Comparison of ENCODE assay signal across 15 cellular contexts in genomic region chr14:89920041-89920440, GRCh38. TPM values are rescaled to one million over a fixed set of nuclear protein-coding genes. Genes with fewer than 3 reads are reported as not detected.
DNase-seq lines count a peak whose midpoint lies in the region; ATAC-seq and TF ChIP-seq lines count a peak whose summit lies in the region.
"Had no signal": no experiment of that assay in that cellular context is flagged by ENCODE, and none has a peak within 500 bp of the region (broad histone marks: within the 10 kb centered on the region; RNA-seq: fewer than 3 reads in every experiment).

No MANE protein-coding gene starts in this region.

- peaks cover 2% of the 10 kb centered on the region for H3K36me3 Mint-ChIP-seq in nephron (ENCODE audit: low read depth)
- H3K36me3 Mint-ChIP-seq: CD4-positive, alpha-beta memory T cell had no signal

- POLR2A ChIA-PET in AG04450 (lab: Yijun Ruan, JAX), result no interaction called here

- H3K9me3 Mint-ChIP-seq in nephron, result no peaks in the 10 kb centered on the region
- H3K9me3 Mint-ChIP-seq in stimulated activated naive CD8-positive, alpha-beta T cell treated with anti-CD3 and anti-CD28 coated beads, Interleukin-15, amount 100 ng/mL, for 72 hours, result no peaks in the 10 kb centered on the region
- H3K9me3 Mint-ChIP-seq: CD4-positive, alpha-beta memory T cell; H9 had no signal

- intact Hi-C loops in dorsolateral prefrontal cortex (cut with DNase I), result no loop called here

- TF ChIP-seq CTCF in AG04450 (IDR thresholded peaks at IDR 0.05; ENCODE audit: low read depth, low read length), result no peak
- TF ChIP-seq CTCF in dorsolateral prefrontal cortex (IDR thresholded peaks at IDR 0.05 in 54 of 56, conservative IDR thresholded peaks at IDR 0.05 in 2 of 56; ENCODE audit: low read depth in 1 of 56, partially characterized antibody in 56 of 56), result no peak
- TF ChIP-seq CTCF in nephron (IDR thresholded peaks at IDR 0.05; ENCODE audit: unreplicated experiment in 3 of 3), result no peak

- peaks cover 16% of the 10 kb centered on the region for H3K4me1 Mint-ChIP-seq in nephron
- no peaks in the 10 kb centered on the region for H3K4me1 Mint-ChIP-seq in stimulated activated naive CD8-positive, alpha-beta T cell treated with anti-CD3 and anti-CD28 coated beads, Interleukin-15, amount 100 ng/mL, for 72 hours

- H3K36me3 ChIP-seq in SK-N-MC (ENCODE audit: insufficient read depth, low read length), result no peaks in the 10 kb centered on the region
- H3K36me3 ChIP-seq: BE2C had no signal

- H3K4me3 ChIP-seq in AG04450 (ENCODE audit: low read depth, low read length), result no peak overlapping the region
- no peak overlapping the region for H3K4me3 ChIP-seq in SK-N-MC
- H3K4me3 ChIP-seq in dorsolateral prefrontal cortex, result no peak overlapping the region

- CTCF ChIA-PET in AG04450 (lab: Charles Lee), result interaction anchor here (0.9 kb wide), 1 partner anchor 892 kb away, joined by 3 read pairs; no protein-coding TSS in a partner anchor

- no peaks in the 10 kb centered on the region for H3K9me3 ChIP-seq in AG04450 (ENCODE audit: control insufficient read depth, insufficient read depth, low read length)
- no peaks in the 10 kb centered on the region for H3K9me3 ChIP-seq in SK-N-MC (ENCODE audit: low read depth, low read length)
- H3K9me3 ChIP-seq: BE2C had no signal

- no peaks in the 10 kb centered on the region for H3K27me3 Mint-ChIP-seq in nephron (ENCODE audit: low read depth)
- H3K27me3 Mint-ChIP-seq in stimulated activated naive CD8-positive, alpha-beta T cell treated with anti-CD3 and anti-CD28 coated beads, Interleukin-15, amount 100 ng/mL, for 72 hours, result no peaks in the 10 kb centered on the region

- no peak overlapping the region for H3K9ac ChIP-seq in SK-N-MC (ENCODE audit: insufficient read length)

- H3K27ac Mint-ChIP-seq in nephron, result peak overlapping the region in 2 of 3 experiments; percentile 10 to 16
- H3K27ac Mint-ChIP-seq in stimulated activated naive CD8-positive, alpha-beta T cell treated with anti-CD3 and anti-CD28 coated beads, Interleukin-15, amount 100 ng/mL, for 72 hours, result no peak overlapping the region
- H3K27ac Mint-ChIP-seq: H9 had no signal

- H3K27ac ChIP-seq in AG04450 (ENCODE audit: low read depth, low read length) (peak overlapping the region; percentile 34), SK-N-MC (peak overlapping the region; percentile 79), dorsolateral prefrontal cortex (peak overlapping the region in 34 of 59 donors; percentile 1 to 92 (median 83))
- H3K27ac ChIP-seq: C4-2B, HL-60 had no signal

- no peak overlapping the region for H3K4me3 Mint-ChIP-seq in nephron
- H3K4me3 Mint-ChIP-seq in stimulated activated naive CD8-positive, alpha-beta T cell treated with anti-CD3 and anti-CD28 coated beads, Interleukin-15, amount 100 ng/mL, for 72 hours, result no peak overlapping the region
- H3K4me3 Mint-ChIP-seq: CD4-positive, alpha-beta memory T cell; H9 had no signal

- H3K27me3 ChIP-seq in AG04450 (ENCODE audit: control insufficient read depth, insufficient read depth, low read length) (no peaks in the 10 kb centered on the region), dorsolateral prefrontal cortex (no peaks in the 10 kb centered on the region)
- H3K27me3 ChIP-seq: BE2C had no signal

- DNase-seq in AG04450 (ENCODE audit: low read depth, low spot score) (no peak), SK-N-MC (ENCODE audit: low read depth, low spot score) (no peak), dorsolateral prefrontal cortex (no peak)
- DNase-seq in stimulated activated naive CD8-positive, alpha-beta T cell treated with anti-CD3 and anti-CD28 coated beads, Interleukin-15, amount 100 ng/mL, for 72 hours, result no peak
- DNase-seq in activated effector memory CD4-positive, alpha-beta T cell treated with Interleukin-2 at 50 U/mL for 16 hours, result no peak
- DNase-seq: BE2C; CD4-positive, alpha-beta memory T cell; DND-41; GF-D8; GOT3; H9 had no signal

- ATAC-seq in stimulated activated naive CD8-positive, alpha-beta T cell treated with anti-CD3 and anti-CD28 coated beads, Interleukin-15, amount 100 ng/mL, for 72 hours, result no peak
- ATAC-seq in HG03520 (IDR thresholded peaks at IDR 0.05; ENCODE audit: unreplicated experiment), result no peak

RNA-seq across cellular contexts. Expression of gene EFCAB11, which starts 34.5 kb away (rescaled TPM):
- 5.0 and 5.9 TPM in 2 replicates for polyA plus RNA-seq in AG04450 (2011; rRNA removed)
- 2.0 and 2.7 TPM in 2 replicates for polyA minus RNA-seq in AG04450 (2011; rRNA and poly(A)+ RNA removed)
- 10 to 100 TPM in 85 of 120 experiments, 1 to 10 TPM in 35; 6.1 to 28.8 (median 11.4) TPM for total RNA-seq in dorsolateral prefrontal cortex

RNA-seq across cellular contexts. Expression of gene TDP1, which starts 35.7 kb away (rescaled TPM):
- polyA plus RNA-seq in AG04450 (2011; rRNA removed), result 16.3 and 19.0 TPM in 2 replicates
- 24.8 and 29.1 TPM in 2 replicates for polyA minus RNA-seq in AG04450 (2011; rRNA and poly(A)+ RNA removed)
- total RNA-seq in dorsolateral prefrontal cortex, result 10 to 100 TPM in 118 of 120 experiments, 1 to 10 TPM in 2; 8.3 to 27.8 (median 17.5) TPM

Comparison
In these comparisons a context has a peak if more than half of its experiments do, and no peak if none do; other contexts are left out.
1. H3K27ac Mint-ChIP-seq: peak in nephron (2 of 3); none in stimulated activated naive CD8-positive, alpha-beta T cell treated with anti-CD3 and anti-CD28 coated beads, Interleukin-15, amount 100 ng/mL, for 72 hours (0 of 2).
2. Peak in every context shown above with its lines, with median percentiles within 50 percentile points of each other: H3K27ac ChIP-seq.